Comparison of ENCODE assay signal across 23 cellular contexts in genomic region chr20:22370137-22370536, GRCh38.
"Had no signal": no experiment of that assay in that cellular context is flagged by ENCODE, and none has a peak within 500 bp of the region (broad histone marks: within the 10 kb centered on the region; RNA-seq: fewer than 3 reads in every experiment).

No MANE protein-coding gene starts in this region.

- DNase-seq: cortex of kidney; effector CD8-positive, alpha-beta T cell; effector memory CD8-positive, alpha-beta T cell; endodermal cell; erythroblast; esophagus squamous epithelium; foreskin fibroblast; foreskin melanocyte; gastrocnemius medialis; glutamatergic neuron; head of caudate nucleus; heart right ventricle; hippocampal formation; left cardiac atrium; left lung; left ventricle myocardium superior; lower lobe of right lung; mesenchymal stem cell; mucosa of descending colon; naive B cell; naive thymus-derived CD8-positive, alpha-beta T cell had no signal

- H3K27me3 ChIP-seq: gastrocnemius medialis had no signal

- H3K4me1 ChIP-seq: esophagus squamous epithelium, heart right ventricle, left lung, lower lobe of right lung had no signal

- H3K4me3 ChIP-seq: esophagus squamous epithelium, gastrocnemius medialis, heart right ventricle, left lung, lower lobe of right lung, mucosa of descending colon had no signal

- H3K36me3 ChIP-seq: esophagus squamous epithelium, gastrocnemius medialis, heart right ventricle, left lung, lower lobe of right lung had no signal

- H3K27ac ChIP-seq: epithelial cell of prostate, esophagus squamous epithelium, gastrocnemius medialis, heart right ventricle, left lung, lower lobe of right lung had no signal

- H3K9me3 ChIP-seq: esophagus squamous epithelium, gastrocnemius medialis, heart right ventricle, left lung, lower lobe of right lung, mucosa of descending colon had no signal

- ATAC-seq: effector memory CD8-positive, alpha-beta T cell; esophagus mucosa; gastrocnemius medialis; heart right ventricle; left cardiac atrium; left lung; left ventricle myocardium superior; lower lobe of right lung; mucosa of descending colon; naive thymus-derived CD8-positive, alpha-beta T cell had no signal
